19 cellular contexts compared by ENCODE assay signal in genomic region chr12:7015555-7016370, GRCh38. TPM values are rescaled to one million over a fixed set of nuclear protein-coding genes. Genes with fewer than 3 reads are reported as not detected.
DNase-seq lines count a peak whose midpoint lies in the region; ATAC-seq lines count a peak whose summit lies in the region.
"Had no signal": no experiment of that assay in that cellular context is flagged by ENCODE, and none has a peak within 500 bp of the region (broad histone marks: within the 10 kb centered on the region; RNA-seq: fewer than 3 reads in every experiment).

No MANE protein-coding gene starts in this region.

- H3K4me3 Mint-ChIP-seq in T-helper 17 cell = peak overlapping the region; percentile 75
- H3K4me3 Mint-ChIP-seq: activated CD8-positive, alpha-beta T cell treated with anti-CD3 and anti-CD28 coated beads, Interleukin-2, amount 10 ng/mL, durations not matched to agents 7 days and 5 days had no signal

- H3K9me3 ChIP-seq in T-helper 17 cell (ENCODE audit: control insufficient read depth, low read length, poor library complexity, severe bottlenecking) = no peaks in the 10 kb centered on the region
- H3K9me3 ChIP-seq: HAP-1, neutrophil, SJSA1, testis had no signal

- peaks cover 32% of the 10 kb centered on the region for H3K4me1 Mint-ChIP-seq in T-helper 17 cell

- DNase-seq in EH (ENCODE audit: low read depth) (peak; percentile 6), T-helper 17 cell (no peak), iris pigment epithelial cell (ENCODE audit: low read depth) (peak; percentile 8), smooth muscle cell of the brain vasculature (ENCODE audit: low read depth, low spot score) (peak; percentile 39), T-helper 2 cell (no peak), DMS114 treated with DMSO at 0.1 percent for 48 hours (lab: John Stamatoyannopoulos, UW; ENCODE audit: unreplicated experiment) (no peak)
- DNase-seq: activated CD4-positive, CD25-positive, alpha-beta regulatory T cell; activated CD8-positive, alpha-beta T cell treated with anti-CD3 and anti-CD28 coated beads, Interleukin-2, amount 10 ng/mL, durations not matched to agents 7 days and 5 days; activated T-cell treated with anti-CD3 and anti-CD28 coated beads, Interleukin-2, amount 50 U/mL, for 72 hours; dermis blood vessel endothelial cell; NCI-H1694; NCI-H82; retina; testis had no signal

- ATAC-seq in T-helper 17 cell (no peak), HG03460 (IDR thresholded peaks at IDR 0.05; ENCODE audit: unreplicated experiment) (no peak)
- ATAC-seq: activated CD8-positive, alpha-beta T cell treated with anti-CD3 and anti-CD28 coated beads, Interleukin-2, amount 10 ng/mL, durations not matched to agents 7 days and 5 days; activated T-cell treated with anti-CD3 and anti-CD28 coated beads, Interleukin-2, amount 50 U/mL, for 72 hours had no signal

- H3K36me3 Mint-ChIP-seq in T-helper 17 cell (ENCODE audit: low read depth) = peaks cover 9% of the 10 kb centered on the region
- H3K36me3 Mint-ChIP-seq: mesothelial cell of epicardium had no signal

- no peaks in the 10 kb centered on the region for H3K27me3 Mint-ChIP-seq in T-helper 17 cell

- no peak overlapping the region for H3K27ac Mint-ChIP-seq in T-helper 17 cell
- H3K27ac Mint-ChIP-seq: activated CD8-positive, alpha-beta T cell treated with anti-CD3 and anti-CD28 coated beads, Interleukin-2, amount 10 ng/mL, durations not matched to agents 7 days and 5 days; activated T-cell treated with anti-CD3 and anti-CD28 coated beads, Interleukin-2, amount 50 U/mL, for 72 hours; mesothelial cell of epicardium had no signal

RNA-seq across cellular contexts. Expression of gene LPCAT3, which starts 2.5 kb away (rescaled TPM):
- 10 to 100 TPM; 34.3 to 45.2 TPM for total RNA-seq in T-helper 17 cell

RNA-seq across cellular contexts. Expression of gene C1S, which starts 44.8 kb away (rescaled TPM):
- total RNA-seq in T-helper 17 cell = 1 to 10 TPM; 2.9 to 3.0 TPM

RNA-seq across cellular contexts. Expression of gene EMG1, which starts 45.0 kb away (rescaled TPM):
- total RNA-seq in T-helper 17 cell = 10 to 100 TPM; 36.2 to 36.9 TPM

RNA-seq across cellular contexts. Expression of gene PHB2, which starts 45.3 kb away (rescaled TPM):
- 100 to 1,000 TPM; 145 to 150 TPM for total RNA-seq in T-helper 17 cell

Comparison
In these comparisons a context has a peak if more than half of its experiments do, and no peak if none do; other contexts are left out.
1. DNase-seq: peak in EH (single experiment), iris pigment epithelial cell (single experiment) and smooth muscle cell of the brain vasculature (single experiment); none in T-helper 17 cell (0 of 3), T-helper 2 cell (0 of 5) and DMS114 treated with DMSO at 0.1 percent for 48 hours (single experiment).